8 cellular contexts compared by ENCODE assay signal in genomic region chr11:129364143-129364654, GRCh38. TPM values are rescaled to one million over a fixed set of nuclear protein-coding genes. Genes with fewer than 3 reads are reported as not detected.
DNase-seq lines count a peak whose midpoint lies in the region; ATAC-seq and TF ChIP-seq lines count a peak whose summit lies in the region.

No MANE protein-coding gene starts in this region.

- H3K36me3 ChIP-seq in CD8-positive, alpha-beta T cell (ENCODE audit: insufficient read depth, low read length), result no peaks in the 10 kb centered on the region
- H3K36me3 ChIP-seq in mesenchymal stem cell (ENCODE audit: control insufficient read depth in 1 of 2, insufficient read depth in 2 of 2, low read depth in 1 of 2, low read length in 2 of 2), result no peaks in the 10 kb centered on the region

- DNase-seq in CD8-positive, alpha-beta T cell, result peak; percentile 35 to 85 (median 66)
- DNase-seq in NCI-H526 (lab: John Stamatoyannopoulos, UW) (peak; percentile 95 to 99), ecto neural progenitor cell (ENCODE audit: low spot score) (peak; percentile 91), mesenchymal stem cell (peak; percentile 79)
- DNase-seq in activated CD4-positive, alpha-beta T cell treated with anti-CD3 and anti-CD28 coated beads, Interleukin-2, amount 50 U/mL, for 24 hours (ENCODE audit: low read depth in 1 of 2, low spot score in 1 of 2), result peak; percentile 48 to 74
- DNase-seq in stimulated activated CD8-positive, alpha-beta memory T cell treated with anti-CD3 and anti-CD28 coated beads, Interleukin-15, amount 100 ng/mL, for 48 hours (ENCODE audit: low read depth in 2 of 2), result peak; percentile 66 to 68

- 4% methylated on average over 17 of the region's 19 CpGs for WGBS in mesenchymal stem cell

- no peaks in the 10 kb centered on the region for H3K9me3 ChIP-seq in CD8-positive, alpha-beta T cell (ENCODE audit: low read length)
- H3K9me3 ChIP-seq in mesenchymal stem cell (ENCODE audit: control insufficient read depth, low read length), result peaks cover 9% of the 10 kb centered on the region

- H3K18ac ChIP-seq in mesenchymal stem cell (ENCODE audit: low read depth in 1 of 2, low read length in 2 of 2), result no peak overlapping the region

- no peak overlapping the region for H4K8ac ChIP-seq in mesenchymal stem cell (ENCODE audit: low read length)

- POLR2A ChIA-PET in CD8-positive, alpha-beta T cell (lab: Charles Lee), result interaction anchor here (0.6 kb wide), 1 partner anchor 19 kb away, joined by 3 read pairs; no protein-coding TSS in a partner anchor

- ATAC-seq in CD8-positive, alpha-beta T cell, result peak; percentile 87
- peak; percentile 100 for ATAC-seq in GM19372 (IDR thresholded peaks at IDR 0.05; ENCODE audit: low read depth, unreplicated experiment)
- ATAC-seq in HG03442 (IDR thresholded peaks at IDR 0.05; ENCODE audit: unreplicated experiment), result peak; percentile 100

- no peak overlapping the region for H2AFZ ChIP-seq in mesenchymal stem cell (ENCODE audit: low read depth, low read length)

- H3K23ac ChIP-seq in mesenchymal stem cell (ENCODE audit: low read length in 2 of 2), result no peak overlapping the region

- no peaks in the 10 kb centered on the region for H3K4me1 Mint-ChIP-seq in CD8-positive, alpha-beta T cell (ENCODE audit: low read depth)

- no peak overlapping the region for H4K91ac ChIP-seq in mesenchymal stem cell (ENCODE audit: low read length)

- no peaks in the 10 kb centered on the region for H3K27me3 ChIP-seq in CD8-positive, alpha-beta T cell (ENCODE audit: insufficient read depth, low read length)
- H3K27me3 ChIP-seq in mesenchymal stem cell (ENCODE audit: control insufficient read depth in 1 of 2, insufficient read depth in 1 of 2, low read length in 2 of 2), result peaks cover 25 to 68% of the 10 kb centered on the region in 2 experiments

- H2BK5ac ChIP-seq in mesenchymal stem cell (ENCODE audit: low read depth, low read length, poor library complexity, severe bottlenecking), result no peak overlapping the region

- H3K4me2 ChIP-seq in mesenchymal stem cell (ENCODE audit: low read length, poor library complexity, severe bottlenecking), result peak overlapping the region; percentile 62

- H3K27ac ChIP-seq in CD8-positive, alpha-beta T cell (ENCODE audit: low read depth, low read length), result no peak overlapping the region
- H3K27ac ChIP-seq in mesenchymal stem cell (ENCODE audit: low read length, poor library complexity, severe bottlenecking), result no peak overlapping the region

- H3K4me1 ChIP-seq in CD8-positive, alpha-beta T cell (ENCODE audit: insufficient read depth, low read length), result no peaks in the 10 kb centered on the region
- H3K4me1 ChIP-seq in mesenchymal stem cell (ENCODE audit: control insufficient read depth, insufficient read depth, low read depth, low read length), result peaks cover 1% of the 10 kb centered on the region

- no peak overlapping the region for H3K4ac ChIP-seq in mesenchymal stem cell (ENCODE audit: low read depth in 1 of 2, low read length in 2 of 2)

- peaks cover 2% of the 10 kb centered on the region for H3K9me3 Mint-ChIP-seq in CD8-positive, alpha-beta T cell

- H3K9ac ChIP-seq in mesenchymal stem cell (ENCODE audit: low read length), result peak overlapping the region; percentile 17

- H2AK5ac ChIP-seq in mesenchymal stem cell (ENCODE audit: low read length, severe bottlenecking), result no peak overlapping the region

- peak; percentile 84 for TF ChIP-seq CTCF in CD8-positive, alpha-beta T cell (IDR thresholded peaks at IDR 0.05)

- H3K4me3 ChIP-seq in CD8-positive, alpha-beta T cell (ENCODE audit: low read depth, low read length), result no peak overlapping the region
- peak overlapping the region in 1 of 2 experiments; percentile 43 for H3K4me3 ChIP-seq in mesenchymal stem cell (ENCODE audit: insufficient read depth in 1 of 2, low read depth in 1 of 2, low read length in 2 of 2)

- no peaks in the 10 kb centered on the region for H3K79me1 ChIP-seq in mesenchymal stem cell (replicated peaks; ENCODE audit: low read length, poor library complexity, severe bottlenecking)

- no peak overlapping the region for H3K27ac Mint-ChIP-seq in CD8-positive, alpha-beta T cell

- H3K14ac ChIP-seq in mesenchymal stem cell (ENCODE audit: low read length in 2 of 2), result no peak overlapping the region

- H3K36me3 Mint-ChIP-seq in CD8-positive, alpha-beta T cell, result no peaks in the 10 kb centered on the region

- H3K27me3 Mint-ChIP-seq in CD8-positive, alpha-beta T cell (ENCODE audit: low read depth), result peaks cover 34% of the 10 kb centered on the region

- intact Hi-C loops in CD8-positive, alpha-beta T cell (cut with DNase I, micrococcal nuclease), result loop anchor here (2.0 to 5.0 kb wide), 3 partner anchors 333 to 769 kb away; no protein-coding TSS in a partner anchor

- no peak overlapping the region for H2BK15ac ChIP-seq in mesenchymal stem cell (ENCODE audit: low read depth, poor library complexity, severe bottlenecking)

- H2BK12ac ChIP-seq in mesenchymal stem cell (ENCODE audit: low read length in 2 of 2), result no peak overlapping the region

- CTCF ChIA-PET in CD8-positive, alpha-beta T cell (lab: Charles Lee), result interaction anchor here (0.6 to 0.7 kb wide), 2 partner anchors 384 to 386 kb away, joined by 3 read pairs; no protein-coding TSS in a partner anchor

- H2BK120ac ChIP-seq in mesenchymal stem cell (ENCODE audit: low read depth, low read length), result no peak overlapping the region

- no peak overlapping the region for H3K4me3 Mint-ChIP-seq in CD8-positive, alpha-beta T cell

RNA-seq across cellular contexts. Expression of gene BARX2, which starts 11.4 kb away (rescaled TPM):
- not detected for total RNA-seq in CD8-positive, alpha-beta T cell
- not detected for polyA plus RNA-seq in mesenchymal stem cell (2013, experiment 1 of 2)
- not detected for polyA plus RNA-seq in mesenchymal stem cell (2013, experiment 2 of 2)
